Comparison of ENCODE assay signal across 12 cellular contexts in the genomic region with DNA sequence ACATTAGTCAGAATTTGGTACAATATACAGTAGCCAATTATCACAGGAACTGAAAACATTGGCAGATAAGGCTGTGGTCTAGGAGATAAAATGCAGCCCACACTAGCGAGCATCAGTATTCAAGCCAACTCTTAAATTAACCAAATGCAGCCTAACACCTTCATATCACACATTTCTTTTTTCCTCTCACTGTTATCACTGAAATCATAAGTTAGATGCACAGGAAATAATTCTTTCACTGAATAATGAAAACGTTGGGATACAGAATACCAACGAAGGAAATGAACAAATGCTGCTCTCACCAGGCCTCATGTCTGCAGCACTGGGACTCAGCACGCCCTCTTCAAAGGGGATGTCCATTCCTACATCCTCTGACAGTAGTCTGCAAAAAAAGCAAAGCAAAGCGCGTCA.
DNase-seq lines count a peak whose midpoint lies in the region; ATAC-seq, FAIRE-seq and TF ChIP-seq lines count a peak whose summit lies in the region.
"Had no signal": no experiment of that assay in that cellular context is flagged by ENCODE, and none has a peak within 500 bp of the region (broad histone marks: within the 10 kb centered on the region; RNA-seq: fewer than 3 reads in every experiment).

No MANE protein-coding gene starts in this region.

- no peaks in the 10 kb centered on the region for H3K79me2 ChIP-seq in GM23338 (replicated peaks; ENCODE audit: insufficient read depth)

- H2AFZ ChIP-seq in GM23338 = no peak overlapping the region

- peak overlapping the region in 1 of 2 donors; percentile 47 for H3K4me3 Mint-ChIP-seq in activated T-cell treated with anti-CD3 and anti-CD28 coated beads, Interleukin-2, amount 50 U/mL, for 72 hours
- no peak overlapping the region for H3K4me3 Mint-ChIP-seq in activated CD8-positive, alpha-beta T cell treated with anti-CD3 and anti-CD28 coated beads for 36 hours
- H3K4me3 Mint-ChIP-seq in immature natural killer cell (peak overlapping the region; percentile 73 to 83 (median 77)), GM23338 (no peak overlapping the region)
- H3K4me3 Mint-ChIP-seq: nephron progenitor cell had no signal

- H3K4me1 Mint-ChIP-seq in activated T-cell treated with anti-CD3 and anti-CD28 coated beads, Interleukin-2, amount 50 U/mL, for 72 hours (ENCODE audit: low read depth) = peaks cover 44% of the 10 kb centered on the region
- peaks cover 46% of the 10 kb centered on the region for H3K4me1 Mint-ChIP-seq in activated CD8-positive, alpha-beta T cell treated with anti-CD3 and anti-CD28 coated beads for 36 hours (ENCODE audit: low read depth)
- H3K4me1 Mint-ChIP-seq in immature natural killer cell (peaks cover 82 to 91% of the 10 kb centered on the region in 2 donors), GM23338 (peaks cover 33% of the 10 kb centered on the region)

- no peaks in the 10 kb centered on the region for H3K27me3 ChIP-seq in thoracic aorta (replicated peaks; ENCODE audit: insufficient read depth)
- no peaks in the 10 kb centered on the region for H3K27me3 ChIP-seq in GM23338 (ENCODE audit: insufficient read depth)

- peak overlapping the region; percentile 6 to 44 for H3K27ac ChIP-seq in thoracic aorta
- no peak overlapping the region for H3K27ac ChIP-seq in GM23338 (ENCODE audit: low read depth)

- no peaks in the 10 kb centered on the region for H3K36me3 Mint-ChIP-seq in activated T-cell treated with anti-CD3 and anti-CD28 coated beads, Interleukin-2, amount 50 U/mL, for 72 hours (ENCODE audit: insufficient read depth in 2 of 2)
- no peaks in the 10 kb centered on the region for H3K36me3 Mint-ChIP-seq in activated CD8-positive, alpha-beta T cell treated with anti-CD3 and anti-CD28 coated beads for 36 hours (ENCODE audit: low read depth)
- H3K36me3 Mint-ChIP-seq in immature natural killer cell (no peaks in the 10 kb centered on the region), GM23338 (ENCODE audit: low read depth) (no peaks in the 10 kb centered on the region)

- H3K4me3 ChIP-seq in thoracic aorta (no peak overlapping the region), GM23338 (no peak overlapping the region)

- intact Hi-C loops in activated CD8-positive, alpha-beta T cell treated with anti-CD3 and anti-CD28 coated beads for 36 hours (cut with micrococcal nuclease) = loop anchor here (10.0 kb wide), 1 partner anchor 80 kb away; no protein-coding TSS in a partner anchor

- H3K27ac Mint-ChIP-seq in activated T-cell treated with anti-CD3 and anti-CD28 coated beads, Interleukin-2, amount 50 U/mL, for 72 hours = peak overlapping the region; percentile 56
- peak overlapping the region; percentile 53 for H3K27ac Mint-ChIP-seq in activated CD8-positive, alpha-beta T cell treated with anti-CD3 and anti-CD28 coated beads for 36 hours
- peak overlapping the region; percentile 78 to 91 (median 88) for H3K27ac Mint-ChIP-seq in immature natural killer cell
- no peak overlapping the region for H3K27ac Mint-ChIP-seq in GM23338
- H3K27ac Mint-ChIP-seq: nephron progenitor cell had no signal

- no peak overlapping the region for H3K4me2 ChIP-seq in GM23338

- FAIRE-seq in HTR-8/SVneo (lab: Jason Lieb, UNC) = no peak

- H3K9me2 ChIP-seq in GM23338 (ENCODE audit: insufficient read depth) = no peaks in the 10 kb centered on the region

- POLR2A ChIA-PET in activated CD8-positive, alpha-beta T cell treated with anti-CD3 and anti-CD28 coated beads for 36 hours (lab: Charles Lee) = no interaction called here

- CTCF ChIA-PET in activated CD8-positive, alpha-beta T cell treated with anti-CD3 and anti-CD28 coated beads for 36 hours (lab: Charles Lee) = no interaction called here

- no peaks in the 10 kb centered on the region for H3K9me3 ChIP-seq in thoracic aorta

- peaks cover 48 to 86% of the 10 kb centered on the region in 2 donors for H3K4me1 ChIP-seq in thoracic aorta (ENCODE audit: control insufficient read depth in 1 of 2, low read depth in 2 of 2)
- H3K4me1 ChIP-seq in GM23338 (ENCODE audit: insufficient read depth) = peaks cover 26% of the 10 kb centered on the region

- no peaks in the 10 kb centered on the region for H3K36me3 ChIP-seq in thoracic aorta
- H3K36me3 ChIP-seq in GM23338 (ENCODE audit: insufficient read depth) = no peaks in the 10 kb centered on the region

- TF ChIP-seq CTCF in activated CD8-positive, alpha-beta T cell treated with anti-CD3 and anti-CD28 coated beads for 36 hours (IDR thresholded peaks at IDR 0.05) = no peak
- TF ChIP-seq CTCF in thoracic aorta (IDR thresholded peaks at IDR 0.05) = no peak
- TF ChIP-seq CTCF in GM23338 (conservative IDR thresholded peaks at IDR 0.05; ENCODE audit: low read depth in 2 of 2) = no peak

- H3F3A ChIP-seq in GM23338 (replicated peaks; ENCODE audit: low read depth) = no peaks in the 10 kb centered on the region

- H4K20me1 ChIP-seq in GM23338 (replicated peaks; ENCODE audit: insufficient read depth) = no peaks in the 10 kb centered on the region

- peak in 1 of 2 donors; percentile 64 for ATAC-seq in activated T-cell treated with anti-CD3 and anti-CD28 coated beads, Interleukin-2, amount 50 U/mL, for 72 hours (replicated peaks in 1 of 2)
- ATAC-seq in activated CD8-positive, alpha-beta T cell treated with anti-CD3 and anti-CD28 coated beads for 36 hours = peak; percentile 41
- ATAC-seq in thoracic aorta (ENCODE audit: insufficient number of reproducible peaks, low FRiP score, low read depth) (no peak), GM23338 (no peak)

- DNase-seq in activated T-cell treated with anti-CD3 and anti-CD28 coated beads, Interleukin-2, amount 50 U/mL, for 72 hours = no peak
- no peak for DNase-seq in activated T-cell treated with anti-CD3 and anti-CD28 coated beads, Interleukin-2, amount 50 U/mL, for 1 hour
- DNase-seq in activated CD8-positive, alpha-beta T cell treated with anti-CD3 and anti-CD28 coated beads for 36 hours = no peak
- DNase-seq in immature natural killer cell = peak; percentile 51 to 55 (median 55)
- DNase-seq in thoracic aorta (ENCODE audit: low spot score) = no peak
- no peak for DNase-seq in GM23338 (ENCODE audit: low spot score)
- no peak for DNase-seq in GOT3 (lab: John Stamatoyannopoulos, UW)
- no peak for DNase-seq in HTR-8/SVneo (ENCODE audit: insufficient read length, low spot score)
- DNase-seq: activated effector memory CD4-positive, alpha-beta T cell treated with Interleukin-2 at 50 U/mL for 16 hours; NCI-H1105; nephron progenitor cell; stimulated activated CD4-positive, alpha-beta T cell treated with anti-CD3 and anti-CD28 coated beads, Interleukin-1b, Interleukin-23, amount 100 ng/mL, for 48 hours had no signal

- H3K27me3 Mint-ChIP-seq in activated T-cell treated with anti-CD3 and anti-CD28 coated beads, Interleukin-2, amount 50 U/mL, for 72 hours (ENCODE audit: low read depth) = no peaks in the 10 kb centered on the region
- no peaks in the 10 kb centered on the region for H3K27me3 Mint-ChIP-seq in activated CD8-positive, alpha-beta T cell treated with anti-CD3 and anti-CD28 coated beads for 36 hours
- H3K27me3 Mint-ChIP-seq in immature natural killer cell (ENCODE audit: low read depth in 3 of 3) = peaks cover 0 to 2% (median 0%) of the 10 kb centered on the region in 3 donors
- H3K27me3 Mint-ChIP-seq in GM23338 (ENCODE audit: insufficient read depth, low read depth, poor library complexity) = peaks cover 1% of the 10 kb centered on the region

- no peaks in the 10 kb centered on the region for H3K9me3 Mint-ChIP-seq in activated T-cell treated with anti-CD3 and anti-CD28 coated beads, Interleukin-2, amount 50 U/mL, for 72 hours
- H3K9me3 Mint-ChIP-seq in activated CD8-positive, alpha-beta T cell treated with anti-CD3 and anti-CD28 coated beads for 36 hours = no peaks in the 10 kb centered on the region
- H3K9me3 Mint-ChIP-seq in immature natural killer cell = no peaks in the 10 kb centered on the region
- no peaks in the 10 kb centered on the region for H3K9me3 Mint-ChIP-seq in GM23338
- H3K9me3 Mint-ChIP-seq: nephron progenitor cell had no signal

TF ChIP-seq in GM23338, 12 proteins besides CTCF, POLR2A, EP300 and RAD21 (continues in another document):
- no peak for TF ChIP-seq NANOG (IDR thresholded peaks at IDR 0.05; ENCODE audit: borderline replicate concordance)
- TF ChIP-seq JUNB (IDR thresholded peaks at IDR 0.05; ENCODE audit: unreplicated experiment) = no peak
- TF ChIP-seq POLR2AphosphoS5 (IDR thresholded peaks at IDR 0.05; ENCODE audit: low read depth) = no peak

Comparison
In these comparisons a context has a peak if more than half of its experiments do, and no peak if none do; other contexts are left out.
1. DNase-seq: peak in immature natural killer cell (3 of 3); none in activated T-cell treated with anti-CD3 and anti-CD28 coated beads, Interleukin-2, amount 50 U/mL, for 72 hours (0 of 2), activated T-cell treated with anti-CD3 and anti-CD28 coated beads, Interleukin-2, amount 50 U/mL, for 1 hour (single experiment), activated CD8-positive, alpha-beta T cell treated with anti-CD3 and anti-CD28 coated beads for 36 hours (single experiment), thoracic aorta (single experiment), GM23338 (single experiment), GOT3 (single experiment) and HTR-8/SVneo (single experiment).
2. H3K4me3 Mint-ChIP-seq: peak in immature natural killer cell (5 of 5); none in activated CD8-positive, alpha-beta T cell treated with anti-CD3 and anti-CD28 coated beads for 36 hours (single experiment) and GM23338 (single experiment).